Comparison of ENCODE assay signal across 8 cellular contexts in genomic region chr22:19522190-19522880, GRCh38. TPM values are rescaled to one million over a fixed set of nuclear protein-coding genes. Genes with fewer than 3 reads are reported as not detected.
A peak's percentile ranks its signal among the peaks of the same experiment; 100 is the strongest.
DNase-seq lines count a peak whose midpoint lies in the region; ATAC-seq and TF ChIP-seq lines count a peak whose summit lies in the region.
"Had no signal": no experiment of that assay in that cellular context is flagged by ENCODE, and none has a peak within 500 bp of the region (broad histone marks: within the 10 kb centered on the region; RNA-seq: fewer than 3 reads in every experiment).

No MANE protein-coding gene starts in this region.

- ATAC-seq in GM19035 (IDR thresholded peaks at IDR 0.05; ENCODE audit: unreplicated experiment), result no peak

- H3K36me3 ChIP-seq in skeletal muscle satellite cell (ENCODE audit: insufficient read depth, low read length), result no peaks in the 10 kb centered on the region

- H3K4me1 Mint-ChIP-seq in glutamatergic neuron (ENCODE audit: low read depth, unreplicated experiment), result peaks cover 11% of the 10 kb centered on the region

- TF ChIP-seq RAD21 in Ishikawa (IDR thresholded peaks at IDR 0.05; ENCODE audit: low read depth), result no peak

- peaks cover 17% of the 10 kb centered on the region for H3K27me3 Mint-ChIP-seq in glutamatergic neuron (ENCODE audit: unreplicated experiment)

- H3K9me3 Mint-ChIP-seq in glutamatergic neuron (ENCODE audit: unreplicated experiment), result peaks cover 3% of the 10 kb centered on the region

- H3K27ac Mint-ChIP-seq in glutamatergic neuron (ENCODE audit: unreplicated experiment), result no peak overlapping the region

- DNase-seq in NCI-H345 treated with DMSO at 0.1 percent for 48 hours (lab: John Stamatoyannopoulos, UW; ENCODE audit: unreplicated experiment), result peak; percentile 59
- no peak for DNase-seq in glutamatergic neuron
- no peak for DNase-seq in stimulated activated CD4-positive, alpha-beta T cell treated with anti-CD3 and anti-CD28 coated beads, Interleukin-2, amount 100 ng/mL, for 24 hours
- DNase-seq in stimulated activated CD4-positive, alpha-beta T cell treated with anti-CD3 and anti-CD28 coated beads, Interleukin-4, amount 100 ng/mL, for 1 hour, result no peak
- DNase-seq: T1000 had no signal

- H3K9me3 ChIP-seq in skeletal muscle satellite cell (replicated peaks; ENCODE audit: low read length), result no peaks in the 10 kb centered on the region

- H3K9ac ChIP-seq in skeletal muscle satellite cell (ENCODE audit: low read depth, low read length), result no peak overlapping the region

- TF ChIP-seq EP300 in Ishikawa (IDR thresholded peaks at IDR 0.05; ENCODE audit: borderline replicate concordance), result no peak

- peaks cover 17% of the 10 kb centered on the region for H3K4me1 ChIP-seq in skeletal muscle satellite cell (ENCODE audit: control insufficient read depth, insufficient read depth, low read length)

- H3K4me3 Mint-ChIP-seq in glutamatergic neuron (ENCODE audit: unreplicated experiment), result peak overlapping the region; percentile 81

- H3K4me2 ChIP-seq in skeletal muscle satellite cell (ENCODE audit: low read length), result peak overlapping the region; percentile 87

- peaks cover 27% of the 10 kb centered on the region for H3K27me3 ChIP-seq in skeletal muscle satellite cell (ENCODE audit: control insufficient read depth, insufficient read depth, low read length)

- H3K4me3 ChIP-seq in skeletal muscle satellite cell (ENCODE audit: low read length), result peak overlapping the region; percentile 60

- no peaks in the 10 kb centered on the region for H3K36me3 Mint-ChIP-seq in glutamatergic neuron (ENCODE audit: unreplicated experiment)

- TF ChIP-seq CTCF in glutamatergic neuron (IDR thresholded peaks at IDR 0.05; ENCODE audit: partially characterized antibody, unreplicated experiment), result no peak

TF ChIP-seq in Ishikawa, 13 proteins besides CTCF, POLR2A, EP300 and RAD21:
- no peak for TF ChIP-seq TCF12 (IDR thresholded peaks at IDR 0.05; ENCODE audit: low read depth)
- no peak for TF ChIP-seq MAX (IDR thresholded peaks at IDR 0.05)
- peak; percentile 60 for TF ChIP-seq NFIC (IDR thresholded peaks at IDR 0.05)
- no peak for TF ChIP-seq FOXM1 (IDR thresholded peaks at IDR 0.05; ENCODE audit: borderline replicate concordance, low read depth)
- TF ChIP-seq REST (IDR thresholded peaks at IDR 0.05; ENCODE audit: low read depth), result no peak
- no peak for TF ChIP-seq CREB1 (IDR thresholded peaks at IDR 0.05; ENCODE audit: low read depth)
TF ChIP-seq in Ishikawa: peak in this region for 1.

RNA-seq across cellular contexts. Expression of gene CLDN5, which starts 1.9 kb away (rescaled TPM):
- 7.4 TPM for total RNA-seq in glutamatergic neuron (ENCODE audit: unreplicated experiment)
- total RNA-seq in skeletal muscle satellite cell (2012; rRNA removed), result 6.1 TPM in 2 replicates

RNA-seq across cellular contexts. Expression of gene CDC45, which starts 42.6 kb away (rescaled TPM):
- 3.5 TPM for total RNA-seq in glutamatergic neuron (ENCODE audit: unreplicated experiment)
- 13.5 and 16.5 TPM in 2 replicates for total RNA-seq in skeletal muscle satellite cell (2012; rRNA removed)

RNA-seq across cellular contexts. Expression of gene UFD1, which starts 43.3 kb away (rescaled TPM):
- 48.0 TPM for total RNA-seq in glutamatergic neuron (ENCODE audit: unreplicated experiment)
- 59.8 and 88.0 TPM in 2 replicates for total RNA-seq in skeletal muscle satellite cell (2012; rRNA removed)
